8 cellular contexts compared by ENCODE assay signal in genomic region chrX:101617211-101618191, GRCh38. TPM values are rescaled to one million over a fixed set of nuclear protein-coding genes. Genes with fewer than 3 reads are reported as not detected.
DNase-seq lines count a peak whose midpoint lies in the region; ATAC-seq and TF ChIP-seq lines count a peak whose summit lies in the region.

Gene ARMCX6, minus strand, starts transcription at chrX:101618000. Its CDS starts 1,380 bp downstream, at chrX:101616620.

- peak within 1 kb of the TSS; percentile 74 for H3K9ac ChIP-seq in neural cell (ENCODE audit: low read length)

- in situ Hi-C loops in Panc1 (cut with HindIII; ENCODE audit: low pct_unique_long_range_greater_than_20kb, low sequenced_read_pairs), result no loop called here

- TF ChIP-seq CTCF in Panc1 (IDR thresholded peaks at IDR 0.05) (peak; percentile 79), neural cell (IDR thresholded peaks at IDR 0.05; ENCODE audit: poor library complexity, severe bottlenecking) (peak; percentile 43)

- H3K27me3 ChIP-seq in Panc1 (ENCODE audit: control insufficient read depth, insufficient read depth, low read length) (no peaks in the 10 kb centered on the region), neural cell (ENCODE audit: insufficient read depth, low read depth, low read length) (no peaks in the 10 kb centered on the region)

- H3K4me2 ChIP-seq in neural cell (ENCODE audit: low read length), result peak within 1 kb of the TSS; percentile 51

- no peaks in the 10 kb centered on the region for H3K36me3 ChIP-seq in Panc1 (ENCODE audit: control insufficient read depth, insufficient read depth, low read length)
- H3K36me3 ChIP-seq in neural cell (ENCODE audit: insufficient read depth, low read length), result no peaks in the 10 kb centered on the region

- TF ChIP-seq EP300 in neural cell (conservative IDR thresholded peaks at IDR 0.05; ENCODE audit: poor library complexity, severe bottlenecking), result no peak

- BruUV-seq in Panc1 (replicated peaks; lab: Mats Ljungman, UMichigan), result no TSS peak

- H3K79me2 ChIP-seq in neural cell (replicated peaks; ENCODE audit: insufficient read depth, low read length), result no peaks in the 10 kb centered on the region

- TF ChIP-seq RAD21 in neural cell (conservative IDR thresholded peaks at IDR 0.05), result no peak

- no peaks in the 10 kb centered on the region for H3K9me2 ChIP-seq in neural cell (ENCODE audit: insufficient read depth, low read length)

- H2AFZ ChIP-seq in neural cell (ENCODE audit: low read depth, low read length), result no peak within 1 kb of the TSS

- POLR2A ChIA-PET in Panc1 (lab: Charles Lee), result no interaction called here

- CTCF ChIA-PET in Panc1 (lab: Charles Lee), result interaction anchor here (0.9 kb wide), 1 partner anchor 227 kb away, joined by 3 read pairs; the partner anchor contains the start of gene RPL36A

- peaks cover 6% of the 10 kb centered on the region for H3K4me1 ChIP-seq in Panc1 (ENCODE audit: control insufficient read depth, insufficient read depth, low read length)

- H3K9me3 ChIP-seq in Panc1 (ENCODE audit: control insufficient read depth, insufficient read depth, low read depth, low read length) (no peaks in the 10 kb centered on the region), neural cell (ENCODE audit: low read length) (no peaks in the 10 kb centered on the region)

- H4K20me1 ChIP-seq in neural cell (ENCODE audit: insufficient read depth), result no peaks in the 10 kb centered on the region

- H3K27ac ChIP-seq in Panc1 (ENCODE audit: low read length) (peak within 1 kb of the TSS; percentile 80), neural cell (ENCODE audit: low read length) (peak within 1 kb of the TSS; percentile 68)

- no peaks in the 10 kb centered on the region for H3F3A ChIP-seq in neural cell (ENCODE audit: insufficient read depth, low read length, poor library complexity, severe bottlenecking)

- intact Hi-C loops in Panc1 (cut with micrococcal nuclease; ENCODE audit: unreplicated experiment), result no loop called here

- peak; percentile 90 for ATAC-seq in GM21447 (IDR thresholded peaks at IDR 0.05; ENCODE audit: unreplicated experiment)
- ATAC-seq in Panc1, result peak; percentile 95

- H3K4me3 ChIP-seq in Panc1 (ENCODE audit: low read depth in 2 of 2, low read length in 2 of 2) (peak within 1 kb of the TSS; percentile 65 to 78), neural cell (ENCODE audit: low read length) (peak within 1 kb of the TSS; percentile 75)

- DNase-seq in DMS153 treated with DMSO at 0.1 percent for 48 hours (lab: John Stamatoyannopoulos, UW; ENCODE audit: unreplicated experiment) (peak; percentile 23), HuH-7 (ENCODE audit: low spot score) (peak; percentile 77), Panc1 (ENCODE audit: low read depth, low spot score) (peak; percentile 36), fibroblast of the conjunctiva (ENCODE audit: low read depth) (peak; percentile 62), stromal cell of bone marrow (ENCODE audit: low read depth) (peak; percentile 45)
- peak; percentile 13 to 48 for DNase-seq in activated T-helper 1 cell treated with anti-CD3 and anti-CD28 coated beads, Interleukin-2, amount 50 U/mL, for 16 hours (ENCODE audit: low read depth in 1 of 2, low spot score in 1 of 2)

TF ChIP-seq in neural cell, 6 proteins besides CTCF, POLR2A, EP300 and RAD21:
- TF ChIP-seq POLR2AphosphoS5 (IDR thresholded peaks at IDR 0.05), result peak; percentile 64
- peak; percentile 8 for TF ChIP-seq SMC3 (conservative IDR thresholded peaks at IDR 0.05; ENCODE audit: poor library complexity)
- no peak for TF ChIP-seq REST (IDR thresholded peaks at IDR 0.05; ENCODE audit: borderline replicate concordance)
- TF ChIP-seq TAF1 (IDR thresholded peaks at IDR 0.05; ENCODE audit: low read depth), result peak; percentile 54
- TF ChIP-seq MXI1 (conservative IDR thresholded peaks at IDR 0.05; ENCODE audit: poor library complexity, severe bottlenecking), result peak; percentile 37
- no peak for TF ChIP-seq EZH2 (IDR thresholded peaks at IDR 0.05; ENCODE audit: borderline replicate concordance, insufficient read depth, low read length, poor library complexity, severe bottlenecking)

RNA-seq across cellular contexts. Expression of gene ARMCX6, which starts in this region (rescaled TPM):
- total RNA-seq in Panc1 (2021; ENCODE audit: unreplicated experiment), result 43.6 TPM
- 42.8 TPM for polyA plus RNA-seq in Panc1 (2012; ENCODE audit: insufficient read length)
- 60.2 and 77.7 TPM in 2 replicates for polyA plus RNA-seq in neural cell
- 32.9 and 33.0 TPM in 2 replicates for polyA minus RNA-seq in neural cell

Comparison
In these comparisons a context has a peak if more than half of its experiments do, and no peak if none do; other contexts are left out.
1. Peak in every context shown above with its lines: DNase-seq, ATAC-seq, H3K4me3 ChIP-seq and H3K27ac ChIP-seq.
2. DNase-seq: peak in every context shown above with its lines; median percentile 77 in HuH-7; 62 in fibroblast of the conjunctiva; 45 in stromal cell of bone marrow; 36 in Panc1; 30 in activated T-helper 1 cell treated with anti-CD3 and anti-CD28 coated beads, Interleukin-2, amount 50 U/mL, for 16 hours; 23 in DMS153 treated with DMSO at 0.1 percent for 48 hours.